ENCODE assay signal across 8 cellular contexts in genomic region chr2:71331331-71331580, GRCh38. TPM values are rescaled to one million over a fixed set of nuclear protein-coding genes. Genes with fewer than 3 reads are reported as not detected.
DNase-seq lines count a peak whose midpoint lies in the region; ATAC-seq and TF ChIP-seq lines count a peak whose summit lies in the region.
"Not testable (repeated sequence)": the region's sequence is repeated elsewhere in the genome, so short reads cannot be mapped to it uniquely, and the experiment has no call there.

No MANE protein-coding gene starts in this region.

- intact Hi-C loops in Calu3 (cut with micrococcal nuclease; ENCODE audit: unreplicated experiment): loop anchor here (2.0 kb wide), 1 partner anchor 104 kb away; the partner anchor contains the start of gene PAIP2B
- intact Hi-C loops in left lung (cut with DNase I); testis (cut with DNase I; ENCODE audit: low total_unique reads): not testable (repeated sequence)

- not testable (repeated sequence) for H3K27me3 Mint-ChIP-seq in Calu3 (ENCODE audit: unreplicated experiment); activated naive CD4-positive, alpha-beta T cell treated with anti-CD3 and anti-CD28 coated beads, Interleukin-2, amount 50 U/mL, for 24 hours; endodermal cell (ENCODE audit: insufficient read depth)

- H3K4me3 Mint-ChIP-seq in Calu3 (ENCODE audit: low read depth, unreplicated experiment) (peak overlapping the region; percentile 100), endodermal cell (peak overlapping the region; percentile 99)
- H3K4me3 Mint-ChIP-seq in activated naive CD4-positive, alpha-beta T cell treated with anti-CD3 and anti-CD28 coated beads, Interleukin-2, amount 50 U/mL, for 24 hours: peak overlapping the region; percentile 96

- not testable (repeated sequence) for H2AK5ac ChIP-seq in trophoblast cell (ENCODE audit: low read length)

- not testable (repeated sequence) for H3K79me1 ChIP-seq in trophoblast cell (ENCODE audit: low read length)

- TF ChIP-seq POLR2A in testis (IDR thresholded peaks at IDR 0.05): not testable (repeated sequence)

- 33 to 36% methylated on average over 9 of the region's 9 CpGs for WGBS in endodermal cell (ENCODE audit: insufficient coverage in 1 of 2, insufficient read length in 1 of 2), 2 experiments
- WGBS in trophoblast cell (ENCODE audit: extremely low coverage, insufficient coverage, insufficient read length): no CpG with 5 or more reads among the region's 9 CpGs
- 3 to 8% methylated on average over 9 of the region's 9 CpGs for WGBS in testis, 2 donors

- CTCF ChIA-PET in Calu3 (lab: Charles Lee): interaction anchor here (0.6 to 2.7 kb wide), 16 partner anchors 15 to 1038 kb away, joined by 3 to 36 read pairs (median 4); partner anchors contain the start of genes PAIP2B and SNRPG

- peak; percentile 7 for ATAC-seq in HG03196 (IDR thresholded peaks at IDR 0.05; ENCODE audit: unreplicated experiment)
- not testable (repeated sequence) for ATAC-seq in left lung

- TF ChIP-seq CTCF in Calu3 (IDR thresholded peaks at IDR 0.05; ENCODE audit: unreplicated experiment); endodermal cell (conservative IDR thresholded peaks at IDR 0.05); left lung (IDR thresholded peaks at IDR 0.05); testis (IDR thresholded peaks at IDR 0.05): not testable (repeated sequence)

- H3K27ac ChIP-seq in endodermal cell (ENCODE audit: low read depth, low read length); trophoblast cell (ENCODE audit: low read depth, low read length): not testable (repeated sequence)
- H3K27ac ChIP-seq in left lung (peak overlapping the region in 1 of 2 donors; percentile 96), testis (peak overlapping the region; percentile 34 to 94)

- not testable (repeated sequence) for H4K91ac ChIP-seq in trophoblast cell (ENCODE audit: low read depth, low read length)

- H2AFZ ChIP-seq in trophoblast cell (ENCODE audit: insufficient read depth, low read length, poor library complexity): not testable (repeated sequence)

- not testable (repeated sequence) for H3K14ac ChIP-seq in trophoblast cell (ENCODE audit: low read length)

- not testable (repeated sequence) for H2BK12ac ChIP-seq in trophoblast cell (ENCODE audit: low read length)

- not testable (repeated sequence) for H3K27me3 ChIP-seq in endodermal cell (ENCODE audit: control insufficient read depth, insufficient read depth, low read length, poor library complexity, severe bottlenecking); left lung; trophoblast cell (ENCODE audit: insufficient read depth, low read length); testis

- H3K4me2 ChIP-seq in trophoblast cell (ENCODE audit: low read length): peak overlapping the region; percentile 14

- H3K36me3 Mint-ChIP-seq in Calu3 (ENCODE audit: insufficient read depth, unreplicated experiment): peaks cover 35% of the 10 kb centered on the region
- not testable (repeated sequence) for H3K36me3 Mint-ChIP-seq in activated naive CD4-positive, alpha-beta T cell treated with anti-CD3 and anti-CD28 coated beads, Interleukin-2, amount 50 U/mL, for 24 hours
- H3K36me3 Mint-ChIP-seq in endodermal cell (ENCODE audit: low read depth): peaks cover 15% of the 10 kb centered on the region

- not testable (repeated sequence) for H3K9ac ChIP-seq in endodermal cell (ENCODE audit: extremely low read depth, low read length, poor library complexity, severe bottlenecking); trophoblast cell (ENCODE audit: low read length)

- H3K36me3 ChIP-seq in endodermal cell (ENCODE audit: control insufficient read depth, insufficient read depth, low read length): peaks cover 17% of the 10 kb centered on the region
- not testable (repeated sequence) for H3K36me3 ChIP-seq in left lung; trophoblast cell (ENCODE audit: control insufficient read depth in 1 of 2, insufficient read depth in 2 of 2, low read length in 2 of 2); testis (ENCODE audit: low read depth, missing control alignments)

- not testable (repeated sequence) for H3K9me3 ChIP-seq in endodermal cell (ENCODE audit: control insufficient read depth, low read length); left lung; trophoblast cell (ENCODE audit: insufficient read depth, low read depth, low read length); testis

- not testable (repeated sequence) for H3K79me2 ChIP-seq in trophoblast cell (ENCODE audit: control insufficient read depth, insufficient read depth, low read length, poor library complexity)

- not testable (repeated sequence) for H3K9me3 Mint-ChIP-seq in Calu3 (ENCODE audit: low read depth, unreplicated experiment); activated naive CD4-positive, alpha-beta T cell treated with anti-CD3 and anti-CD28 coated beads, Interleukin-2, amount 50 U/mL, for 24 hours; endodermal cell

- not testable (repeated sequence) for H2BK120ac ChIP-seq in trophoblast cell (ENCODE audit: insufficient read depth, low read length, poor library complexity)

- not testable (repeated sequence) for DNase-seq in Calu3, endodermal cell, trophoblast cell, testis
- DNase-seq in T-helper 9 cell: peak; percentile 1
- DNase-seq in left lung: peak; percentile 37 to 70

- not testable (repeated sequence) for BruUV-seq in Calu3 (replicated peaks; lab: Mats Ljungman, UMichigan)

- peak overlapping the region; percentile 84 for H4K8ac ChIP-seq in trophoblast cell (ENCODE audit: low read depth, low read length)

- not testable (repeated sequence) for H2BK5ac ChIP-seq in trophoblast cell (ENCODE audit: low read depth, low read length, poor library complexity)

- H3K4me1 Mint-ChIP-seq in Calu3 (ENCODE audit: low read depth, unreplicated experiment) (peaks cover 17% of the 10 kb centered on the region), endodermal cell (peaks cover 19% of the 10 kb centered on the region)
- peaks cover 37% of the 10 kb centered on the region for H3K4me1 Mint-ChIP-seq in activated naive CD4-positive, alpha-beta T cell treated with anti-CD3 and anti-CD28 coated beads, Interleukin-2, amount 50 U/mL, for 24 hours

- not testable (repeated sequence) for H3K23ac ChIP-seq in trophoblast cell (ENCODE audit: low read length)

- H3K4ac ChIP-seq in trophoblast cell (ENCODE audit: low read depth, low read length): not testable (repeated sequence)

- H3K18ac ChIP-seq in trophoblast cell (ENCODE audit: low read length): not testable (repeated sequence)

- H3K27ac Mint-ChIP-seq in Calu3 (ENCODE audit: unreplicated experiment): peak overlapping the region; percentile 86
- peak overlapping the region; percentile 91 for H3K27ac Mint-ChIP-seq in activated naive CD4-positive, alpha-beta T cell treated with anti-CD3 and anti-CD28 coated beads, Interleukin-2, amount 50 U/mL, for 24 hours
- peak overlapping the region; percentile 85 for H3K27ac Mint-ChIP-seq in endodermal cell

- not testable (repeated sequence) for H4K12ac ChIP-seq in trophoblast cell (ENCODE audit: low read depth, low read length)

- H3K4me1 ChIP-seq in endodermal cell (ENCODE audit: control insufficient read depth, insufficient read depth, low read length); trophoblast cell (ENCODE audit: control insufficient read depth in 1 of 2, insufficient read depth in 2 of 2, low read length in 2 of 2); testis: not testable (repeated sequence)
- H3K4me1 ChIP-seq in left lung: peaks cover 9 to 39% of the 10 kb centered on the region in 2 donors

- H3K4me3 ChIP-seq in endodermal cell (ENCODE audit: low read length); trophoblast cell (ENCODE audit: low read depth, low read length): not testable (repeated sequence)
- H3K4me3 ChIP-seq in left lung (peak overlapping the region in 1 of 2 donors; percentile 95), testis (peak overlapping the region; percentile 77 to 94)

RNA-seq across cellular contexts. Expression of gene ZNF638, which starts 0.3 kb away (rescaled TPM):
- total RNA-seq in Calu3 (2022) (127 and 132 TPM in 2 replicates), endodermal cell (100 to 1,000 TPM; 196 to 208 TPM), left lung (10 to 100 TPM; 92.1 to 94.4 TPM), testis (100 to 1,000 TPM; 207 to 226 TPM)
- polyA plus RNA-seq in endodermal cell (2013, experiment 1 of 2): 134 TPM
- 125 TPM for polyA plus RNA-seq in endodermal cell (2013, experiment 2 of 2)
- 95.9 and 99.0 TPM in 2 replicates for polyA plus RNA-seq in trophoblast cell (2013)
- 65.0 TPM for polyA plus RNA-seq in testis (ENCODE audit: insufficient read depth, low read depth, low replicate concordance)
